Comparison of ENCODE assay signal across 8 cellular contexts in the genomic region with DNA sequence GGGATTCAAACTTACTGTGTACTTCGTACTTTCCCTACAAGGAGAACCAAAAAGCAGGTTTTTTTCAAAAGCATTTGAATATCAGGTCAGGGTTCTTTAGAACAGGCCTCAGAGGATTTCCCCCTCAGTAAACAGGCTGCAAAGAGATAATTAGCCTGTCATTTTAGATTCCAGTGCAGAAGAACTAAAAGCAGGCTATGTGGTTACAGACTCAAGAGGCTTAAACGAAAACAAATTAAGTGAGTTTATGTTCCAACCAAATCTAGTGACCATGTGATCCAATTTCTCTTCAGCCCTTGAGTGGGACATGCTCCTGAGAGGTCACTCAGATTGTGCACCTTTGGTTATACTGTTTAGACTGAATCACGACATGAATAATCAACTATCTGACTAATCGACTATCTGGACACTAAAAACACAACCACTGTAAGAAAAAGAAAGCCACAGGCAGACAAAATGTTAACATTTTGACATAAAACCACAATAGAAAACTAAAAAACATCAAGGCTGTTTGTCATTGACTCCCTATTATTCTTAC.
A peak's percentile ranks its signal among the peaks of the same experiment; 100 is the strongest.
DNase-seq lines count a peak whose midpoint lies in the region; ATAC-seq and TF ChIP-seq lines count a peak whose summit lies in the region.

No MANE protein-coding gene starts in this region.

- peaks cover 28% of the 10 kb centered on the region for H3K36me3 Mint-ChIP-seq in T-helper 2 cell treated with Interferon-gamma antibody and Interleukin-4, amounts not matched to agents 5 μg/mL and 100 μg/mL, for 36 hours (ENCODE audit: low read depth)

- peak overlapping the region; percentile 33 for H3K4me3 Mint-ChIP-seq in T-helper 2 cell treated with Interferon-gamma antibody and Interleukin-4, amounts not matched to agents 5 μg/mL and 100 μg/mL, for 36 hours

- H3K27ac ChIP-seq in neutrophil, result peak overlapping the region; percentile 31

- DNase-seq in T-helper 2 cell treated with Interferon-gamma antibody and Interleukin-4, amounts not matched to agents 5 μg/mL and 100 μg/mL, for 36 hours (ENCODE audit: low spot score), result no peak
- DNase-seq in AML-193 (lab: John Stamatoyannopoulos, UW) (no peak), COR-L47 (lab: John Stamatoyannopoulos, UW) (no peak), posterior cingulate gyrus (no peak), amniotic stem cell (lab: John Stamatoyannopoulos, UW) (no peak)

- H3K36me3 ChIP-seq in neutrophil, result no peaks in the 10 kb centered on the region

- peak overlapping the region; percentile 31 for H3K27ac Mint-ChIP-seq in T-helper 2 cell treated with Interferon-gamma antibody and Interleukin-4, amounts not matched to agents 5 μg/mL and 100 μg/mL, for 36 hours

- H3K4me3 ChIP-seq in neutrophil (ENCODE audit: low read depth in 1 of 2, low read length in 1 of 2), result no peak overlapping the region

- no peaks in the 10 kb centered on the region for H3K27me3 ChIP-seq in neutrophil

- H3K9me3 Mint-ChIP-seq in T-helper 2 cell treated with Interferon-gamma antibody and Interleukin-4, amounts not matched to agents 5 μg/mL and 100 μg/mL, for 36 hours, result peaks cover 4% of the 10 kb centered on the region

- peaks cover 19 to 22% of the 10 kb centered on the region in 2 experiments for H3K4me1 ChIP-seq in neutrophil (ENCODE audit: control insufficient read depth in 1 of 2, insufficient read depth in 1 of 2, low read depth in 1 of 2, low read length in 1 of 2)

- H3K9me3 ChIP-seq in neutrophil, result no peaks in the 10 kb centered on the region

- no peak for TF ChIP-seq CTCF in neutrophil (IDR thresholded peaks at IDR 0.05)

- intact Hi-C loops in posterior cingulate gyrus (cut with DNase I), result loop anchor here (10.0 kb wide), 1 partner anchor 82 kb away; a partner anchor contains a TSS

- H3K27me3 Mint-ChIP-seq in T-helper 2 cell treated with Interferon-gamma antibody and Interleukin-4, amounts not matched to agents 5 μg/mL and 100 μg/mL, for 36 hours (ENCODE audit: low read depth), result no peaks in the 10 kb centered on the region

- peaks cover 44% of the 10 kb centered on the region for H3K4me1 Mint-ChIP-seq in T-helper 2 cell treated with Interferon-gamma antibody and Interleukin-4, amounts not matched to agents 5 μg/mL and 100 μg/mL, for 36 hours (ENCODE audit: low read depth)

- ATAC-seq in GM18517 (IDR thresholded peaks at IDR 0.05; ENCODE audit: unreplicated experiment) (peak; percentile 27), HG02571 (IDR thresholded peaks at IDR 0.05; ENCODE audit: unreplicated experiment) (peak; percentile 33)
